Comparison of ENCODE assay signal across 1 cellular context in genomic region chr6:31940256-31940664, GRCh38.
TF ChIP-seq lines count a peak whose summit lies in the region.

No MANE protein-coding gene starts in this region.

TF ChIP-seq in HepG2, 621 proteins besides CTCF, POLR2A, EP300 and RAD21 (continues in another document):
- TF ChIP-seq KDM6A (CRISPR knock-in tag; IDR thresholded peaks at IDR 0.05; ENCODE audit: low read depth) (0 out of 2 replicates have a peak, but pooled peaks have one; percentile 14), ZNF550 (CRISPR knock-in tag; IDR thresholded peaks at IDR 0.05; ENCODE audit: borderline replicate concordance) (no peak), SMC3 (IDR thresholded peaks at IDR 0.05; ENCODE audit: low read length) (peak; percentile 22; the same call in 1 of the 2 replicates), ARID5B (CRISPR knock-in tag; IDR thresholded peaks at IDR 0.05) (peak; percentile 49), HHEX (CRISPR knock-in tag; IDR thresholded peaks at IDR 0.05) (no peak), GLMP (CRISPR knock-in tag; IDR thresholded peaks at IDR 0.05; ENCODE audit: borderline replicate concordance) (no peak), CREM (IDR thresholded peaks at IDR 0.05) (0 out of 2 replicates have a peak, but pooled peaks have one; percentile 19), CREM (CRISPR knock-in tag; IDR thresholded peaks at IDR 0.05) (no peak), TEAD3 (CRISPR knock-in tag; optimal IDR thresholded peaks at IDR 0.05; ENCODE audit: borderline replicate concordance) (peak; percentile 71), EEA1 (CRISPR knock-in tag; IDR thresholded peaks at IDR 0.05; ENCODE audit: borderline replicate concordance) (no peak), ERF (CRISPR knock-in tag; IDR thresholded peaks at IDR 0.05) (peak; percentile 41; the same call in 1 of the 2 replicates), SKI (IDR thresholded peaks at IDR 0.05; ENCODE audit: partially characterized antibody) (peak; percentile 26), GMEB1 (CRISPR knock-in tag; IDR thresholded peaks at IDR 0.05; ENCODE audit: borderline replicate concordance) (peak; percentile 16; the same call in 1 of the 2 replicates), ZNF746 (CRISPR knock-in tag; IDR thresholded peaks at IDR 0.05) (no peak), ETV6 (CRISPR knock-in tag; conservative IDR thresholded peaks at IDR 0.05) (no peak), ZNF230 (CRISPR knock-in tag; IDR thresholded peaks at IDR 0.05) (0 out of 2 replicates have a peak, but pooled peaks have one; percentile 42), ZMAT3 (CRISPR knock-in tag; conservative IDR thresholded peaks at IDR 0.05) (no peak), PATZ1 (CRISPR knock-in tag; IDR thresholded peaks at IDR 0.05) (peak; percentile 65), NCOA2 (CRISPR knock-in tag; IDR thresholded peaks at IDR 0.05) (peak; percentile 22; the same call in 1 of the 2 replicates), ZBTB42 (CRISPR knock-in tag; IDR thresholded peaks at IDR 0.05) (no peak), MAZ (IDR thresholded peaks at IDR 0.05; ENCODE audit: borderline replicate concordance, low read depth, low read length) (peak; percentile 17; the same call in 1 of the 2 replicates), MAZ (CRISPR knock-in tag; IDR thresholded peaks at IDR 0.05; ENCODE audit: low read depth) (no peak), NR2F6 (IDR thresholded peaks at IDR 0.05) (no peak; the same call in 1 of the 2 replicates), NR2F6 (CRISPR knock-in tag; IDR thresholded peaks at IDR 0.05) (no peak), PAXIP1 (CRISPR knock-in tag; conservative IDR thresholded peaks at IDR 0.05) (peak; percentile 57), CREB1 (IDR thresholded peaks at IDR 0.05) (peak; percentile 29; the same call in 1 of the 2 replicates), CREB1 (CRISPR knock-in tag; IDR thresholded peaks at IDR 0.05) (no peak), TFDP1 (CRISPR knock-in tag; IDR thresholded peaks at IDR 0.05; ENCODE audit: borderline replicate concordance) (no peak), BRF2 (CRISPR knock-in tag; IDR thresholded peaks at IDR 0.05) (no peak), SMAD3 (CRISPR knock-in tag; IDR thresholded peaks at IDR 0.05) (peak; percentile 17; the same call in 1 of the 2 replicates), ZNF530 (CRISPR knock-in tag; IDR thresholded peaks at IDR 0.05; ENCODE audit: low read depth) (no peak), RBAK (CRISPR knock-in tag; IDR thresholded peaks at IDR 0.05) (peak; percentile 20; the same call in 1 of the 2 replicates), HNF4A (CRISPR knock-in tag; IDR thresholded peaks at IDR 0.05) (peak; percentile 65), RCOR2 (CRISPR knock-in tag; IDR thresholded peaks at IDR 0.05) (peak; percentile 60; the same call in 1 of the 2 replicates), LCORL (IDR thresholded peaks at IDR 0.05) (no peak), LCORL (CRISPR knock-in tag; IDR thresholded peaks at IDR 0.05) (0 out of 2 replicates have a peak, but pooled peaks have one; percentile 22), ATF5 (CRISPR knock-in tag; IDR thresholded peaks at IDR 0.05; ENCODE audit: low read depth) (0 out of 2 replicates have a peak, but pooled peaks have one; percentile 37), E2F5 (CRISPR knock-in tag; conservative IDR thresholded peaks at IDR 0.05) (no peak), GMEB2 (CRISPR knock-in tag; IDR thresholded peaks at IDR 0.05; ENCODE audit: low read depth) (no peak), SIX4 (CRISPR knock-in tag; IDR thresholded peaks at IDR 0.05) (peak; percentile 68), ONECUT2 (CRISPR knock-in tag; IDR thresholded peaks at IDR 0.05) (no peak), ELF3 (CRISPR knock-in tag; IDR thresholded peaks at IDR 0.05) (0 out of 2 replicates have a peak, but pooled peaks have one; percentile 12), HNRNPK (IDR thresholded peaks at IDR 0.05; ENCODE audit: low read depth, low read length, poor library complexity, severe bottlenecking) (no peak)
